Comparison of ENCODE assay signal across 23 cellular contexts in the genomic region with DNA sequence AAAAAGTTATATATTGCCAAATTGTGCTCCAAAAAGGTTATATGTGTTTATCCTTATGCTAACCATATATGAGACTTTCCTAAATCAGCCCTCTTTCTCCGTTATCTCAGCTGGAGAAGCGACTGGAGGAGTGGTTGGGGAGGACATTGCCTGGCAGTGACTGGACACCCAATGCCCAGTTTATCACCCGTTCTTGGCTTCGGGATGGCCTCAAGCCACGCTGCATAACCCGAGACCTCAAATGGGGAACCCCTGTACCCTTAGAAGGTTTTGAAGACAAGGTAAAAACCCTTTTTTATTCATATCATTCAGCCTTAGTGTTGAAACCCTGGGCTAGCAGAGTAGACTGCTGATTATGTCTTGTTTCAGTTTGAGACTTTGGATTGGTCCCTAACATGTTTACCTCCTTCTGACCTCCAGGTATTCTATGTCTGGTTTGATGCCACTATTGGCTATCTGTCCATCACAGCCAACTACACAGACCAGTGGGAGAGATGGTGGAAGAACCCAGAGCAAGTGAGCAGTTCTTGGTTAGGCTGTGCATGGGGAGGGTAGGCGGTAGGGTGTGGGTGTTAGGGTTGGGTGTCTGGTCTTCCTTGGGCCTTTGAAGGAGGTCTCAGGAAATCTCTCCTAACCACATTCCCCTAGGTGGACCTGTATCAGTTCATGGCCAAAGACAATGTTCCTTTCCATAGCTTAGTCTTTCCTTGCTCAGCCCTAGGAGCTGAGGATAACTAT. TPM values are rescaled to one million over a fixed set of nuclear protein-coding genes. Genes with fewer than 3 reads are reported as not detected.
DNase-seq lines count a peak whose midpoint lies in the region; ATAC-seq, FAIRE-seq and TF ChIP-seq lines count a peak whose summit lies in the region.
"Had no signal": no experiment of that assay in that cellular context is flagged by ENCODE, and none has a peak within 500 bp of the region (broad histone marks: within the 10 kb centered on the region; RNA-seq: fewer than 3 reads in every experiment).

No MANE protein-coding gene starts in this region.

- no peak overlapping the region for H2AFZ ChIP-seq in GM12878 (ENCODE audit: control insufficient read depth, low read depth, low read length)

- WGBS in GM12878 (ENCODE audit: insufficient coverage, insufficient replicate concordance, low lambda C conversion rate, missing lambda C conversion rate) = 83% methylated on average over 7 of the region's 7 CpGs

- no peaks in the 10 kb centered on the region for H3K27me3 Mint-ChIP-seq in activated CD4-positive, alpha-beta T cell treated with anti-CD3 and anti-CD28 coated beads for 36 hours
- H3K27me3 Mint-ChIP-seq in IgD-negative memory B cell = no peaks in the 10 kb centered on the region
- no peaks in the 10 kb centered on the region for H3K27me3 Mint-ChIP-seq in natural killer cell treated with Interleukin-12 subunit alpha and Interleukin-12 subunit beta and Interleukin-15 and Interleukin-18, amount 100 ng/mL, for 72 hours

- no peak for FAIRE-seq in GM12878 (lab: Jason Lieb, UNC)
- FAIRE-seq: endometrium, TTC549 had no signal

- SMC1A ChIA-PET in GM12878 (lab: Charles Lee; ENCODE audit: uncharacterized antibody, unreplicated experiment) = no interaction called here

- peaks cover under 1% of the 10 kb centered on the region for H3K4me1 Mint-ChIP-seq in activated CD4-positive, alpha-beta T cell treated with anti-CD3 and anti-CD28 coated beads for 36 hours
- peaks cover 0 to 1% (median 0%) of the 10 kb centered on the region in 3 donors for H3K4me1 Mint-ChIP-seq in IgD-negative memory B cell
- H3K4me1 Mint-ChIP-seq in natural killer cell treated with Interleukin-12 subunit alpha and Interleukin-12 subunit beta and Interleukin-15 and Interleukin-18, amount 100 ng/mL, for 72 hours (ENCODE audit: low read depth in 2 of 2) = peaks cover 1 to 20% of the 10 kb centered on the region in 2 donors

- no peaks in the 10 kb centered on the region for H3K9me3 ChIP-seq in GM12878 (replicated peaks; ENCODE audit: control insufficient read depth, insufficient read depth, low read length)
- H3K9me3 ChIP-seq: colonic mucosa, mucosa of descending colon had no signal

- TF ChIP-seq EP300 in GM12878 (IDR thresholded peaks at IDR 0.05; ENCODE audit: borderline replicate concordance in 1 of 2, control insufficient read depth in 1 of 2, low read depth in 2 of 2, low read length in 2 of 2) = no peak

- H3K36me3 Mint-ChIP-seq in activated CD4-positive, alpha-beta T cell treated with anti-CD3 and anti-CD28 coated beads for 36 hours (ENCODE audit: low read depth) = peaks cover 57% of the 10 kb centered on the region
- H3K36me3 Mint-ChIP-seq in IgD-negative memory B cell = peaks cover 4% of the 10 kb centered on the region
- H3K36me3 Mint-ChIP-seq in natural killer cell treated with Interleukin-12 subunit alpha and Interleukin-12 subunit beta and Interleukin-15 and Interleukin-18, amount 100 ng/mL, for 72 hours = peaks cover 36% of the 10 kb centered on the region

- no peak for DNase-seq in activated CD4-positive, alpha-beta T cell treated with anti-CD3 and anti-CD28 coated beads for 36 hours
- DNase-seq in activated CD4-positive, alpha-beta T cell treated with anti-CD3 and anti-CD28 coated beads, Interleukin-2, amount 50 U/mL, for 4 hours = no peak
- DNase-seq in GM12878 (ENCODE audit: low read depth, low spot score) (no peak), NCI-H1417 treated with DMSO at 0.1 percent for 48 hours (lab: John Stamatoyannopoulos, UW) (no peak), NCI-H2196 treated with DMSO at 0.1 percent for 48 hours (lab: John Stamatoyannopoulos, UW; ENCODE audit: unreplicated experiment) (no peak)
- DNase-seq in natural killer cell treated with Interleukin-12 subunit alpha and Interleukin-12 subunit beta and Interleukin-15 and Interleukin-18, amount 100 ng/mL, for 72 hours (ENCODE audit: low spot score) = no peak
- DNase-seq: 8988T; activated CD4-positive, alpha-beta T cell treated with anti-CD3 and anti-CD28 coated beads for 4 hours; brain microvascular endothelial cell; C1 segment of cervical spinal cord; colonic mucosa; GDM1; head of caudate nucleus; left ventricle myocardium superior; mucosa of descending colon; NCI-H510A treated with DMSO at 0.1 percent for 48 hours; stimulated activated CD4-positive, alpha-beta T cell treated with anti-CD3 and anti-CD28 coated beads, Interleukin-4, amount 100 ng/mL, for 24 hours had no signal

- no peaks in the 10 kb centered on the region for H3K27me3 ChIP-seq in GM12878 (replicated peaks in 1 of 2; ENCODE audit: control insufficient read depth in 2 of 2, insufficient read depth in 2 of 2, low read length in 1 of 2)
- H3K27me3 ChIP-seq: brain microvascular endothelial cell, colonic mucosa had no signal

- no peak for ATAC-seq in activated CD4-positive, alpha-beta T cell treated with anti-CD3 and anti-CD28 coated beads for 36 hours
- ATAC-seq in GM12878 = no peak
- ATAC-seq in natural killer cell treated with Interleukin-12 subunit alpha and Interleukin-12 subunit beta and Interleukin-15 and Interleukin-18, amount 100 ng/mL, for 72 hours = no peak
- no peak for ATAC-seq in HG02610 (IDR thresholded peaks at IDR 0.05; ENCODE audit: unreplicated experiment)
- ATAC-seq: HCT116, left ventricle myocardium superior, mucosa of descending colon had no signal

- H3K4me1 ChIP-seq in GM12878 (ENCODE audit: control insufficient read depth, insufficient read depth, low read length) = no peaks in the 10 kb centered on the region
- H3K4me1 ChIP-seq: colonic mucosa had no signal

- in situ Hi-C loops in GM12878 (cut with MboI) = no loop called here

- TF ChIP-seq CTCF in GM12878 (IDR thresholded peaks at IDR 0.05 in 2 of 3, conservative IDR thresholded peaks at IDR 0.05 in 1 of 3; ENCODE audit: control insufficient read depth in 2 of 3, extremely low read depth in 1 of 3, insufficient read depth in 1 of 3, low read depth in 3 of 3, low read length in 3 of 3) = no peak

- no peak overlapping the region for H3K9ac ChIP-seq in GM12878 (ENCODE audit: control insufficient read depth, insufficient read depth, low read length)

- POLR2A ChIA-PET in activated CD4-positive, alpha-beta T cell treated with anti-CD3 and anti-CD28 coated beads for 36 hours (lab: Charles Lee) = interaction anchor here (0.5 kb wide), 1 partner anchor 19 kb away, joined by 4 read pairs; no protein-coding TSS in a partner anchor
- POLR2A ChIA-PET in GM12878 (lab: Charles Lee) = interaction anchor here (0.6 kb wide), 1 partner anchor 63 kb away, joined by 3 read pairs; no protein-coding TSS in a partner anchor

- 0 out of 2 replicates have a peak, but pooled peaks have one; percentile 34 for TF ChIP-seq POLR2A in GM12878 (IDR thresholded peaks at IDR 0.05; ENCODE audit: low read depth, low read length)

- no peak overlapping the region for H3K4me3 ChIP-seq in GM12878
- H3K4me3 ChIP-seq: colonic mucosa, mucosa of descending colon had no signal

- H3K4me3 Mint-ChIP-seq in activated CD4-positive, alpha-beta T cell treated with anti-CD3 and anti-CD28 coated beads for 36 hours = no peak overlapping the region
- H3K4me3 Mint-ChIP-seq in IgD-negative memory B cell = no peak overlapping the region
- no peak overlapping the region for H3K4me3 Mint-ChIP-seq in natural killer cell treated with Interleukin-12 subunit alpha and Interleukin-12 subunit beta and Interleukin-15 and Interleukin-18, amount 100 ng/mL, for 72 hours

- H3K27ac Mint-ChIP-seq in activated CD4-positive, alpha-beta T cell treated with anti-CD3 and anti-CD28 coated beads for 36 hours = peak overlapping the region; percentile 78
- H3K27ac Mint-ChIP-seq in IgD-negative memory B cell = peak overlapping the region; percentile 9 to 75 (median 43)
- peak overlapping the region; percentile 7 to 70 for H3K27ac Mint-ChIP-seq in natural killer cell treated with Interleukin-12 subunit alpha and Interleukin-12 subunit beta and Interleukin-15 and Interleukin-18, amount 100 ng/mL, for 72 hours

- intact Hi-C loops in activated CD4-positive, alpha-beta T cell treated with anti-CD3 and anti-CD28 coated beads for 36 hours (cut with DNase I, micrococcal nuclease) = no loop called here
- intact Hi-C loops in GM12878 (cut with micrococcal nuclease; ENCODE audit: unreplicated experiment) = no loop called here

- H3K36me3 ChIP-seq in GM12878 (ENCODE audit: control insufficient read depth in 2 of 2, insufficient read depth in 2 of 2, low read length in 1 of 2) = peaks cover 28 to 40% of the 10 kb centered on the region in 2 experiments

- CTCF ChIA-PET in activated CD4-positive, alpha-beta T cell treated with anti-CD3 and anti-CD28 coated beads for 36 hours (lab: Charles Lee) = interaction anchor here (1.1 to 1.7 kb wide), 4 partner anchors 9 to 22 kb away, joined by 3 to 6 read pairs (median 3); no protein-coding TSS in a partner anchor
- CTCF ChIA-PET in GM12878 (lab: Yijun Ruan, JAX) = interaction anchor here (0.9 kb wide), 1 partner anchor 49 kb away, joined by 3 read pairs; no protein-coding TSS in a partner anchor

- peaks cover 2% of the 10 kb centered on the region; the same call in 1 of the 2 replicates for H4K20me1 ChIP-seq in GM12878 (ENCODE audit: control insufficient read depth, insufficient read depth)

- no peaks in the 10 kb centered on the region for H3K9me3 Mint-ChIP-seq in activated CD4-positive, alpha-beta T cell treated with anti-CD3 and anti-CD28 coated beads for 36 hours (ENCODE audit: low read depth)
- no peaks in the 10 kb centered on the region for H3K9me3 Mint-ChIP-seq in IgD-negative memory B cell
- H3K9me3 Mint-ChIP-seq in natural killer cell treated with Interleukin-12 subunit alpha and Interleukin-12 subunit beta and Interleukin-15 and Interleukin-18, amount 100 ng/mL, for 72 hours = no peaks in the 10 kb centered on the region

- no TSS peak for BruUV-seq in GM12878 (replicated peaks; lab: Mats Ljungman, UMichigan)

- H3K79me2 ChIP-seq in GM12878 (ENCODE audit: control insufficient read depth, insufficient read depth, low read length) = no peaks in the 10 kb centered on the region

- no peak overlapping the region for H3K4me2 ChIP-seq in GM12878 (ENCODE audit: control insufficient read depth, insufficient read depth)

- no peak overlapping the region for H3K27ac ChIP-seq in GM12878 (ENCODE audit: control insufficient read depth, insufficient read depth)
- H3K27ac ChIP-seq: brain microvascular endothelial cell, colonic mucosa had no signal

- no peak for TF ChIP-seq RAD21 in GM12878 (IDR thresholded peaks at IDR 0.05; ENCODE audit: insufficient read depth, low read depth, low read length)

- RAD21 ChIA-PET in GM12878 (lab: Charles Lee; ENCODE audit: unreplicated experiment) = no interaction called here

RNA-seq across cellular contexts. Expression of gene DDIT3, which starts 8.6 kb away (rescaled TPM):
- total RNA-seq in activated CD4-positive, alpha-beta T cell treated with anti-CD3 and anti-CD28 coated beads for 36 hours = 10 to 100 TPM; 31.2 to 32.2 TPM
- 32.2 TPM for polyA plus RNA-seq in IgD-negative memory B cell
- total RNA-seq in GM12878 (2013; cell fraction: nucleolus; rRNA removed) = 21.5 and 24.3 TPM in 2 replicates
- 9.7 and 9.8 TPM in 2 replicates for total RNA-seq in GM12878 (2014; rRNA removed)
- 10.4 and 12.2 TPM in 2 replicates for total RNA-seq in GM12878 (2014; rRNA removed; fragmentation: Illumina TruSeq; extraction: Trizol)
- 8.2 and 9.2 TPM in 2 replicates for total RNA-seq in GM12878 (2021)
- 38.8 TPM for polyA plus RNA-seq in GM12878 (2011; ENCODE audit: low read depth)
- polyA plus RNA-seq in GM12878 (2011; rRNA removed) = 23.6 and 25.0 TPM in 2 replicates
- 14.0 and 15.9 TPM in 2 replicates for polyA plus RNA-seq in GM12878 (2011; cell fraction: cytosol; rRNA removed)
- 25.8 and 42.9 TPM in 2 replicates for polyA plus RNA-seq in GM12878 (2011; cell fraction: nucleus; rRNA removed)
- polyA plus RNA-seq in GM12878 (2012) = 41.1 and 47.1 TPM in 2 replicates
- polyA plus RNA-seq in GM12878 (2014; fragmentation: Illumina TruSeq; extraction: Trizol) = 10.9 and 13.4 TPM in 2 replicates
- 10 to 100 TPM; 26.8 to 28.9 TPM for polyA plus RNA-seq in GM12878 (2014; fragmentation: Nextera tagmentation; extraction: Ambion mirVana)
- 9.9 and 10.1 TPM in 2 replicates for polyA plus RNA-seq in GM12878 (2014; rRNA removed)
- polyA plus RNA-seq in GM12878 (2016; fragmentation: Nextera tagmentation; extraction: Ambion mirVana) = 10 to 100 TPM; 20.0 to 21.7 TPM
- 17.3 and 23.4 TPM in 2 replicates for polyA minus RNA-seq in GM12878 (2011; rRNA and poly(A)+ RNA removed)
- 7.3 and 11.1 TPM in 2 replicates for polyA minus RNA-seq in GM12878 (2011; cell fraction: cytosol; rRNA and poly(A)+ RNA removed)
- polyA minus RNA-seq in GM12878 (2011; cell fraction: nucleus; rRNA and poly(A)+ RNA removed) = 13.8 and 17.0 TPM in 2 replicates
- 10 to 100 TPM; 22.2 to 39.8 TPM for total RNA-seq in natural killer cell treated with Interleukin-12 subunit alpha and Interleukin-12 subunit beta and Interleukin-15 and Interleukin-18, amount 100 ng/mL, for 72 hours

RNA-seq across cellular contexts. Expression of gene MBD6, which starts 10.9 kb away (rescaled TPM):
- total RNA-seq in activated CD4-positive, alpha-beta T cell treated with anti-CD3 and anti-CD28 coated beads for 36 hours = 10 to 100 TPM; 31.3 to 43.6 TPM
- polyA plus RNA-seq in IgD-negative memory B cell (6.3 TPM), GM12878 (2011; rRNA removed) (2.0 and 3.8 TPM in 2 replicates), GM12878 (2014; fragmentation: Illumina TruSeq; extraction: Trizol) (5.9 and 12.7 TPM in 2 replicates), GM12878 (2014; fragmentation: Nextera tagmentation; extraction: Ambion mirVana) (1 to 10 TPM; 1.5 to 5.5 TPM), GM12878 (2014; rRNA removed) (20.2 and 24.3 TPM in 2 replicates), GM12878 (2016; fragmentation: Nextera tagmentation; extraction: Ambion mirVana) (1 to 10 TPM; 8.1 to 8.6 TPM)
- total RNA-seq in GM12878 (2013; cell fraction: nucleolus; rRNA removed) = 16.4 and 19.1 TPM in 2 replicates
- total RNA-seq in GM12878 (2014; rRNA removed) (3.1 and 4.6 TPM in 2 replicates), GM12878 (2014; rRNA removed; fragmentation: Illumina TruSeq; extraction: Trizol) (3.5 and 3.7 TPM in 2 replicates), GM12878 (2021) (41.5 and 52.7 TPM in 2 replicates)
- 12.0 TPM for polyA plus RNA-seq in GM12878 (2011; ENCODE audit: low read depth)
- polyA plus RNA-seq in GM12878 (2011; cell fraction: cytosol; rRNA removed) = 1.8 and 1.9 TPM in 2 replicates
- 43.1 and 56.1 TPM in 2 replicates for polyA plus RNA-seq in GM12878 (2011; cell fraction: nucleus; rRNA removed)
- 18.4 and 22.0 TPM in 2 replicates for polyA plus RNA-seq in GM12878 (2012)
- polyA minus RNA-seq in GM12878 (2011; rRNA and poly(A)+ RNA removed) = 4.3 and 5.9 TPM in 2 replicates
- 3.6 and 6.3 TPM in 2 replicates for polyA minus RNA-seq in GM12878 (2011; cell fraction: cytosol; rRNA and poly(A)+ RNA removed)
- 11.7 and 19.9 TPM in 2 replicates for polyA minus RNA-seq in GM12878 (2011; cell fraction: nucleus; rRNA and poly(A)+ RNA removed)
- total RNA-seq in natural killer cell treated with Interleukin-12 subunit alpha and Interleukin-12 subunit beta and Interleukin-15 and Interleukin-18, amount 100 ng/mL, for 72 hours = 100 to 1,000 TPM in 1 of 2 donors, 10 to 100 TPM in 1; 94.1 to 123 TPM

RNA-seq across cellular contexts. Expression of gene MARS1, which starts 23.9 kb away (rescaled TPM):
- 100 to 1,000 TPM; 389 to 583 TPM for total RNA-seq in activated CD4-positive, alpha-beta T cell treated with anti-CD3 and anti-CD28 coated beads for 36 hours
- polyA plus RNA-seq in IgD-negative memory B cell (76.6 TPM), GM12878 (2011; rRNA removed) (61.9 and 108 TPM in 2 replicates), GM12878 (2014; fragmentation: Illumina TruSeq; extraction: Trizol) (161 and 221 TPM in 2 replicates), GM12878 (2014; fragmentation: Nextera tagmentation; extraction: Ambion mirVana) (100 to 1,000 TPM in 1 of 2 experiments, 10 to 100 TPM in 1; 72.3 to 129 TPM), GM12878 (2014; rRNA removed) (137 and 156 TPM in 2 replicates), GM12878 (2016; fragmentation: Nextera tagmentation; extraction: Ambion mirVana) (100 to 1,000 TPM; 255 to 270 TPM)
- 122 and 126 TPM in 2 replicates for total RNA-seq in GM12878 (2013; cell fraction: nucleolus; rRNA removed)
- total RNA-seq in GM12878 (2014; rRNA removed) (138 and 155 TPM in 2 replicates), GM12878 (2014; rRNA removed; fragmentation: Illumina TruSeq; extraction: Trizol) (132 and 151 TPM in 2 replicates), GM12878 (2021) (208 and 212 TPM in 2 replicates)
- polyA plus RNA-seq in GM12878 (2011; ENCODE audit: low read depth) = 84.1 TPM
- 94.9 and 95.4 TPM in 2 replicates for polyA plus RNA-seq in GM12878 (2011; cell fraction: cytosol; rRNA removed)
- 477 and 501 TPM in 2 replicates for polyA plus RNA-seq in GM12878 (2011; cell fraction: nucleus; rRNA removed)
- 85.5 and 109 TPM in 2 replicates for polyA plus RNA-seq in GM12878 (2012)
- 108 and 144 TPM in 2 replicates for polyA minus RNA-seq in GM12878 (2011; rRNA and poly(A)+ RNA removed)
- 46.5 and 52.1 TPM in 2 replicates for polyA minus RNA-seq in GM12878 (2011; cell fraction: cytosol; rRNA and poly(A)+ RNA removed)
- polyA minus RNA-seq in GM12878 (2011; cell fraction: nucleus; rRNA and poly(A)+ RNA removed) = 102 and 181 TPM in 2 replicates
- 100 to 1,000 TPM; 336 to 446 TPM for total RNA-seq in natural killer cell treated with Interleukin-12 subunit alpha and Interleukin-12 subunit beta and Interleukin-15 and Interleukin-18, amount 100 ng/mL, for 72 hours

RNA-seq across cellular contexts. Expression of gene ARHGAP9, which starts 32.1 kb away (rescaled TPM):
- 100 to 1,000 TPM in 1 of 2 experiments, 10 to 100 TPM in 1; 77.7 to 101 TPM for total RNA-seq in activated CD4-positive, alpha-beta T cell treated with anti-CD3 and anti-CD28 coated beads for 36 hours
- polyA plus RNA-seq in IgD-negative memory B cell (129 TPM), GM12878 (2011; rRNA removed) (42.5 and 68.9 TPM in 2 replicates), GM12878 (2014; fragmentation: Illumina TruSeq; extraction: Trizol) (63.7 and 89.0 TPM in 2 replicates), GM12878 (2014; fragmentation: Nextera tagmentation; extraction: Ambion mirVana) (10 to 100 TPM; 19.5 to 75.6 TPM), GM12878 (2014; rRNA removed) (98.7 and 106 TPM in 2 replicates), GM12878 (2016; fragmentation: Nextera tagmentation; extraction: Ambion mirVana) (10 to 100 TPM; 71.1 to 81.3 TPM)
- total RNA-seq in GM12878 (2013; cell fraction: nucleolus; rRNA removed) = 37.8 and 38.9 TPM in 2 replicates
- total RNA-seq in GM12878 (2014; rRNA removed) (78.1 and 79.8 TPM in 2 replicates), GM12878 (2014; rRNA removed; fragmentation: Illumina TruSeq; extraction: Trizol) (47.3 and 51.7 TPM in 2 replicates), GM12878 (2021) (101 and 102 TPM in 2 replicates)
- 72.3 TPM for polyA plus RNA-seq in GM12878 (2011; ENCODE audit: low read depth)
- polyA plus RNA-seq in GM12878 (2011; cell fraction: cytosol; rRNA removed) = 45.6 and 45.9 TPM in 2 replicates
- 245 and 345 TPM in 2 replicates for polyA plus RNA-seq in GM12878 (2011; cell fraction: nucleus; rRNA removed)
- 80.4 and 88.1 TPM in 2 replicates for polyA plus RNA-seq in GM12878 (2012)
- 24.9 and 34.8 TPM in 2 replicates for polyA minus RNA-seq in GM12878 (2011; rRNA and poly(A)+ RNA removed)
- 20.1 and 23.3 TPM in 2 replicates for polyA minus RNA-seq in GM12878 (2011; cell fraction: cytosol; rRNA and poly(A)+ RNA removed)
- polyA minus RNA-seq in GM12878 (2011; cell fraction: nucleus; rRNA and poly(A)+ RNA removed) = 35.5 and 59.9 TPM in 2 replicates
- total RNA-seq in natural killer cell treated with Interleukin-12 subunit alpha and Interleukin-12 subunit beta and Interleukin-15 and Interleukin-18, amount 100 ng/mL, for 72 hours = 100 to 1,000 TPM; 138 to 154 TPM
- total RNA-seq: renal cortical epithelial cell had no signal

RNA-seq across cellular contexts. Expression of gene DCTN2, which starts 35.2 kb away (rescaled TPM):
- total RNA-seq in activated CD4-positive, alpha-beta T cell treated with anti-CD3 and anti-CD28 coated beads for 36 hours = 10 to 100 TPM; 69.7 to 81.2 TPM
- 79.0 TPM for polyA plus RNA-seq in IgD-negative memory B cell
- 50.6 and 63.3 TPM in 2 replicates for total RNA-seq in GM12878 (2013; cell fraction: nucleolus; rRNA removed)
- total RNA-seq in GM12878 (2014; rRNA removed) = 80.8 and 115 TPM in 2 replicates
- 81.4 and 83.9 TPM in 2 replicates for total RNA-seq in GM12878 (2014; rRNA removed; fragmentation: Illumina TruSeq; extraction: Trizol)
- 87.3 and 87.4 TPM in 2 replicates for total RNA-seq in GM12878 (2021)
- 67.2 TPM for polyA plus RNA-seq in GM12878 (2011; ENCODE audit: low read depth)
- 85.1 and 88.9 TPM in 2 replicates for polyA plus RNA-seq in GM12878 (2011; rRNA removed)
- polyA plus RNA-seq in GM12878 (2011; cell fraction: cytosol; rRNA removed) = 79.6 and 95.9 TPM in 2 replicates
- polyA plus RNA-seq in GM12878 (2011; cell fraction: nucleus; rRNA removed) = 72.6 and 91.7 TPM in 2 replicates
- 68.9 and 75.1 TPM in 2 replicates for polyA plus RNA-seq in GM12878 (2012)
- 139 and 171 TPM in 2 replicates for polyA plus RNA-seq in GM12878 (2014; fragmentation: Illumina TruSeq; extraction: Trizol)
- polyA plus RNA-seq in GM12878 (2014; fragmentation: Nextera tagmentation; extraction: Ambion mirVana) = 10 to 100 TPM; 32.3 to 60.7 TPM
- polyA plus RNA-seq in GM12878 (2014; rRNA removed) = 113 TPM in 2 replicates
- 100 to 1,000 TPM; 115 to 117 TPM for polyA plus RNA-seq in GM12878 (2016; fragmentation: Nextera tagmentation; extraction: Ambion mirVana)
- polyA minus RNA-seq in GM12878 (2011; rRNA and poly(A)+ RNA removed) = 66.8 and 93.9 TPM in 2 replicates
- 47.0 and 53.5 TPM in 2 replicates for polyA minus RNA-seq in GM12878 (2011; cell fraction: cytosol; rRNA and poly(A)+ RNA removed)
- 25.4 and 26.2 TPM in 2 replicates for polyA minus RNA-seq in GM12878 (2011; cell fraction: nucleus; rRNA and poly(A)+ RNA removed)
- total RNA-seq in natural killer cell treated with Interleukin-12 subunit alpha and Interleukin-12 subunit beta and Interleukin-15 and Interleukin-18, amount 100 ng/mL, for 72 hours = 10 to 100 TPM; 94.2 to 98.7 TPM
